ENCODE assay signal across 1 cellular context in the genomic region with DNA sequence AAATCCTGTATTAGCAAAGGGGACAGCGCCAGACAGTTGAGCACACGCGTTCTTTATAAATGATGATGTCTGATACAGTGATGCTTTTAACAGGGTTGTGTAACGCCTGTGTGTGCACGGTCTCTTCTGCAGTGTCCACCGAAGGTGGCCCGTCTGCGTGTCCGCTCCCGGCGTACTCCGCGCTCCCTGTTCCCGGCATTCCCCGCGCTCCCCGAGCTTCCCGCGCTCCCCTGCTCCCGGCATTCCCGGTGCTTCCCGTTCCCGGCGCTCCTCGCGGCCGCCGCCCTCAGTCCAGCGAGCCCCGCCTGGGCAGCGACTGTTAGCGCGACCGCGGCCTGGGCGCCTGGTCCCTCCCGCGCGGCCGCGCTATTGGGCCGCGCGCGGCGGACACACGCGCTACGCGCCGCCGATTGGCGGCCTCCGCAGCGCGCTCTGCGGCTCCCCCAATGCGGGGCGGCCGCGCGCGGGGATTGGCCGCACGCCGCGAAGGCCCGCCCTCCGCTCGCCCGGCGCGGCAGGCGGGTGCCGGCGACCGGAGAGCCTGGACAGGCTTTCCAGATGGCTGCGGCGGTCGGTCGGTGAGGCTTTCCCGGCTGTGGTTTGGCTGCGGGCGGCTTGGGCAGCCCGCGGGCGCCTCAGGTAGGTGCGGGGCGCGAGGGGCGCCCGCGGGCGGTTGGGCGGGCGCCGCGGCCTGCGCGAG.
TF ChIP-seq lines count a peak whose summit lies in the region.

A gene (plus strand): TSS at position 497 of the 700 bp plus-strand sequence. CDS start 5,723 bp downstream, outside the sequence.

TF ChIP-seq in HepG2, 621 proteins besides CTCF, POLR2A, EP300 and RAD21 (continued from another document and continues in another):
- TF ChIP-seq, protein P1, sequence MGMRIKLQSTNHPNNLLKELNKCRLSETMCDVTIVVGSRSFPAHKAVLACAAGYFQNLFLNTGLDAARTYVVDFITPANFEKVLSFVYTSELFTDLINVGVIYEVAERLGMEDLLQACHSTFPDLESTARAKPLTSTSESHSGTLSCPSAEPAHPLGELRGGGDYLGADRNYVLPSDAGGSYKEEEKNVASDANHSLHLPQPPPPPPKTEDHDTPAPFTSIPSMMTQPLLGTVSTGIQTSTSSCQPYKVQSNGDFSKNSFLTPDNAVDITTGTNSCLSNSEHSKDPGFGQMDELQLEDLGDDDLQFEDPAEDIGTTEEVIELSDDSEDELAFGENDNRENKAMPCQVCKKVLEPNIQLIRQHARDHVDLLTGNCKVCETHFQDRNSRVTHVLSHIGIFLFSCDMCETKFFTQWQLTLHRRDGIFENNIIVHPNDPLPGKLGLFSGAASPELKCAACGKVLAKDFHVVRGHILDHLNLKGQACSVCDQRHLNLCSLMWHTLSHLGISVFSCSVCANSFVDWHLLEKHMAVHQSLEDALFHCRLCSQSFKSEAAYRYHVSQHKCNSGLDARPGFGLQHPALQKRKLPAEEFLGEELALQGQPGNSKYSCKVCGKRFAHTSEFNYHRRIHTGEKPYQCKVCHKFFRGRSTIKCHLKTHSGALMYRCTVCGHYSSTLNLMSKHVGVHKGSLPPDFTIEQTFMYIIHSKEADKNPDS (CRISPR knock-in tag; IDR thresholded peaks at IDR 0.05) = no peak
- TF ChIP-seq ZNF205 (CRISPR knock-in tag; IDR thresholded peaks at IDR 0.05) (peak; percentile 81; the same call in 1 of the 2 replicates), EZH2 (conservative IDR thresholded peaks at IDR 0.05; ENCODE audit: low read depth, low read length) (no peak), ZFP36L2 (CRISPR knock-in tag; IDR thresholded peaks at IDR 0.05) (peak; percentile 60; the same call in 1 of the 2 replicates), ZNF354B (CRISPR knock-in tag; IDR thresholded peaks at IDR 0.05) (0 out of 2 replicates have a peak, but pooled peaks have one; percentile 25), SIN3A (IDR thresholded peaks at IDR 0.05; ENCODE audit: borderline replicate concordance, low read depth, low read length) (peak; percentile 57; the same call in 1 of the 2 replicates), ZNF746 (CRISPR knock-in tag; IDR thresholded peaks at IDR 0.05) (no peak), KDM6A (CRISPR knock-in tag; IDR thresholded peaks at IDR 0.05; ENCODE audit: low read depth) (no peak), ATAD3A (CRISPR knock-in tag; IDR thresholded peaks at IDR 0.05) (no peak), CAMTA2 (CRISPR knock-in tag; IDR thresholded peaks at IDR 0.05; ENCODE audit: borderline replicate concordance) (no peak; the same call in 1 of the 2 replicates), RFX5 (IDR thresholded peaks at IDR 0.05; ENCODE audit: low read depth, low read length) (no peak), GPN1 (CRISPR knock-in tag; IDR thresholded peaks at IDR 0.05; ENCODE audit: borderline replicate concordance) (no peak), IKZF4 (CRISPR knock-in tag; IDR thresholded peaks at IDR 0.05; ENCODE audit: borderline replicate concordance, low read depth, not compliant biosample characterization) (peak; percentile 85), ZNF292 (CRISPR knock-in tag; IDR thresholded peaks at IDR 0.05; ENCODE audit: borderline replicate concordance, low read depth) (no peak), EHMT2 (IDR thresholded peaks at IDR 0.05; ENCODE audit: borderline replicate concordance, low read depth, low read length) (no peak)
- TF ChIP-seq, protein P2, sequence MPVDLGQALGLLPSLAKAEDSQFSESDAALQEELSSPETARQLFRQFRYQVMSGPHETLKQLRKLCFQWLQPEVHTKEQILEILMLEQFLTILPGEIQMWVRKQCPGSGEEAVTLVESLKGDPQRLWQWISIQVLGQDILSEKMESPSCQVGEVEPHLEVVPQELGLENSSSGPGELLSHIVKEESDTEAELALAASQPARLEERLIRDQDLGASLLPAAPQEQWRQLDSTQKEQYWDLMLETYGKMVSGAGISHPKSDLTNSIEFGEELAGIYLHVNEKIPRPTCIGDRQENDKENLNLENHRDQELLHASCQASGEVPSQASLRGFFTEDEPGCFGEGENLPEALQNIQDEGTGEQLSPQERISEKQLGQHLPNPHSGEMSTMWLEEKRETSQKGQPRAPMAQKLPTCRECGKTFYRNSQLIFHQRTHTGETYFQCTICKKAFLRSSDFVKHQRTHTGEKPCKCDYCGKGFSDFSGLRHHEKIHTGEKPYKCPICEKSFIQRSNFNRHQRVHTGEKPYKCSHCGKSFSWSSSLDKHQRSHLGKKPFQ (CRISPR knock-in tag; IDR thresholded peaks at IDR 0.05; ENCODE audit: insufficient replicate concordance) = no peak
- TF ChIP-seq, protein P3, sequence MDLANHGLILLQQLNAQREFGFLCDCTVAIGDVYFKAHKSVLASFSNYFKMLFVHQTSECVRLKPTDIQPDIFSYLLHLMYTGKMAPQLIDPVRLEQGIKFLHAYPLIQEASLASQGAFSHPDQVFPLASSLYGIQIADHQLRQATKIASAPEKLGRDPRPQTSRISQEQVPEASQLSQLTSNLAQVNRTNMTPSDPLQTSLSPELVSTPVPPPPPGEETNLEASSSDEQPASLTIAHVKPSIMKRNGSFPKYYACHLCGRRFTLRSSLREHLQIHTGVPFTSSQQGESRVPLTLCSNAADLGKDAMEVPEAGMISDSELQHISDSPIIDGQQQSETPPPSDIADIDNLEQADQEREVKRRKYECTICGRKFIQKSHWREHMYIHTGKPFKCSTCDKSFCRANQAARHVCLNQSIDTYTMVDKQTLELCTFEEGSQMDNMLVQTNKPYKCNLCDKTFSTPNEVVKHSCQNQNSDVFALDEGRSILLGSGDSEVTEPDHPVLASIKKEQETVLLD (CRISPR knock-in tag; IDR thresholded peaks at IDR 0.05; ENCODE audit: low read depth) = peak; percentile 100
- TF ChIP-seq, protein P4, sequence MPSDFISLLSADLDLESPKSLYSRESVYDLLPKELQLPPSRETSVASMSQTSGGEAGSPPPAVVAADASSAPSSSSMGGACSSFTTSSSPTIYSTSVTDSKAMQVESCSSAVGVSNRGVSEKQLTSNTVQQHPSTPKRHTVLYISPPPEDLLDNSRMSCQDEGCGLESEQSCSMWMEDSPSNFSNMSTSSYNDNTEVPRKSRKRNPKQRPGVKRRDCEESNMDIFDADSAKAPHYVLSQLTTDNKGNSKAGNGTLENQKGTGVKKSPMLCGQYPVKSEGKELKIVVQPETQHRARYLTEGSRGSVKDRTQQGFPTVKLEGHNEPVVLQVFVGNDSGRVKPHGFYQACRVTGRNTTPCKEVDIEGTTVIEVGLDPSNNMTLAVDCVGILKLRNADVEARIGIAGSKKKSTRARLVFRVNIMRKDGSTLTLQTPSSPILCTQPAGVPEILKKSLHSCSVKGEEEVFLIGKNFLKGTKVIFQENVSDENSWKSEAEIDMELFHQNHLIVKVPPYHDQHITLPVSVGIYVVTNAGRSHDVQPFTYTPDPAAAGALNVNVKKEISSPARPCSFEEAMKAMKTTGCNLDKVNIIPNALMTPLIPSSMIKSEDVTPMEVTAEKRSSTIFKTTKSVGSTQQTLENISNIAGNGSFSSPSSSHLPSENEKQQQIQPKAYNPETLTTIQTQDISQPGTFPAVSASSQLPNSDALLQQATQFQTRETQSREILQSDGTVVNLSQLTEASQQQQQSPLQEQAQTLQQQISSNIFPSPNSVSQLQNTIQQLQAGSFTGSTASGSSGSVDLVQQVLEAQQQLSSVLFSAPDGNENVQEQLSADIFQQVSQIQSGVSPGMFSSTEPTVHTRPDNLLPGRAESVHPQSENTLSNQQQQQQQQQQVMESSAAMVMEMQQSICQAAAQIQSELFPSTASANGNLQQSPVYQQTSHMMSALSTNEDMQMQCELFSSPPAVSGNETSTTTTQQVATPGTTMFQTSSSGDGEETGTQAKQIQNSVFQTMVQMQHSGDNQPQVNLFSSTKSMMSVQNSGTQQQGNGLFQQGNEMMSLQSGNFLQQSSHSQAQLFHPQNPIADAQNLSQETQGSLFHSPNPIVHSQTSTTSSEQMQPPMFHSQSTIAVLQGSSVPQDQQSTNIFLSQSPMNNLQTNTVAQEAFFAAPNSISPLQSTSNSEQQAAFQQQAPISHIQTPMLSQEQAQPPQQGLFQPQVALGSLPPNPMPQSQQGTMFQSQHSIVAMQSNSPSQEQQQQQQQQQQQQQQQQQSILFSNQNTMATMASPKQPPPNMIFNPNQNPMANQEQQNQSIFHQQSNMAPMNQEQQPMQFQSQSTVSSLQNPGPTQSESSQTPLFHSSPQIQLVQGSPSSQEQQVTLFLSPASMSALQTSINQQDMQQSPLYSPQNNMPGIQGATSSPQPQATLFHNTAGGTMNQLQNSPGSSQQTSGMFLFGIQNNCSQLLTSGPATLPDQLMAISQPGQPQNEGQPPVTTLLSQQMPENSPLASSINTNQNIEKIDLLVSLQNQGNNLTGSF (CRISPR knock-in tag; IDR thresholded peaks at IDR 0.05) = peak; percentile 73; the same call in 1 of the 2 replicates
- TF ChIP-seq, protein P5, sequence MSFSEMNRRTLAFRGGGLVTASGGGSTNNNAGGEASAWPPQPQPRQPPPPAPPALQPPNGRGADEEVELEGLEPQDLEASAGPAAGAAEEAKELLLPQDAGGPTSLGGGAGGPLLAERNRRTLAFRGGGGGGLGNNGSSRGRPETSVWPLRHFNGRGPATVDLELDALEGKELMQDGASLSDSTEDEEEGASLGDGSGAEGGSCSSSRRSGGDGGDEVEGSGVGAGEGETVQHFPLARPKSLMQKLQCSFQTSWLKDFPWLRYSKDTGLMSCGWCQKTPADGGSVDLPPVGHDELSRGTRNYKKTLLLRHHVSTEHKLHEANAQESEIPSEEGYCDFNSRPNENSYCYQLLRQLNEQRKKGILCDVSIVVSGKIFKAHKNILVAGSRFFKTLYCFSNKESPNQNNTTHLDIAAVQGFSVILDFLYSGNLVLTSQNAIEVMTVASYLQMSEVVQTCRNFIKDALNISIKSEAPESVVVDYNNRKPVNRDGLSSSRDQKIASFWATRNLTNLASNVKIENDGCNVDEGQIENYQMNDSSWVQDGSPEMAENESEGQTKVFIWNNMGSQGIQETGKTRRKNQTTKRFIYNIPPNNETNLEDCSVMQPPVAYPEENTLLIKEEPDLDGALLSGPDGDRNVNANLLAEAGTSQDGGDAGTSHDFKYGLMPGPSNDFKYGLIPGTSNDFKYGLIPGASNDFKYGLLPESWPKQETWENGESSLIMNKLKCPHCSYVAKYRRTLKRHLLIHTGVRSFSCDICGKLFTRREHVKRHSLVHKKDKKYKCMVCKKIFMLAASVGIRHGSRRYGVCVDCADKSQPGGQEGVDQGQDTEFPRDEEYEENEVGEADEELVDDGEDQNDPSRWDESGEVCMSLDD (CRISPR knock-in tag; IDR thresholded peaks at IDR 0.05; ENCODE audit: borderline replicate concordance) = no peak
- TF ChIP-seq, protein P6, sequence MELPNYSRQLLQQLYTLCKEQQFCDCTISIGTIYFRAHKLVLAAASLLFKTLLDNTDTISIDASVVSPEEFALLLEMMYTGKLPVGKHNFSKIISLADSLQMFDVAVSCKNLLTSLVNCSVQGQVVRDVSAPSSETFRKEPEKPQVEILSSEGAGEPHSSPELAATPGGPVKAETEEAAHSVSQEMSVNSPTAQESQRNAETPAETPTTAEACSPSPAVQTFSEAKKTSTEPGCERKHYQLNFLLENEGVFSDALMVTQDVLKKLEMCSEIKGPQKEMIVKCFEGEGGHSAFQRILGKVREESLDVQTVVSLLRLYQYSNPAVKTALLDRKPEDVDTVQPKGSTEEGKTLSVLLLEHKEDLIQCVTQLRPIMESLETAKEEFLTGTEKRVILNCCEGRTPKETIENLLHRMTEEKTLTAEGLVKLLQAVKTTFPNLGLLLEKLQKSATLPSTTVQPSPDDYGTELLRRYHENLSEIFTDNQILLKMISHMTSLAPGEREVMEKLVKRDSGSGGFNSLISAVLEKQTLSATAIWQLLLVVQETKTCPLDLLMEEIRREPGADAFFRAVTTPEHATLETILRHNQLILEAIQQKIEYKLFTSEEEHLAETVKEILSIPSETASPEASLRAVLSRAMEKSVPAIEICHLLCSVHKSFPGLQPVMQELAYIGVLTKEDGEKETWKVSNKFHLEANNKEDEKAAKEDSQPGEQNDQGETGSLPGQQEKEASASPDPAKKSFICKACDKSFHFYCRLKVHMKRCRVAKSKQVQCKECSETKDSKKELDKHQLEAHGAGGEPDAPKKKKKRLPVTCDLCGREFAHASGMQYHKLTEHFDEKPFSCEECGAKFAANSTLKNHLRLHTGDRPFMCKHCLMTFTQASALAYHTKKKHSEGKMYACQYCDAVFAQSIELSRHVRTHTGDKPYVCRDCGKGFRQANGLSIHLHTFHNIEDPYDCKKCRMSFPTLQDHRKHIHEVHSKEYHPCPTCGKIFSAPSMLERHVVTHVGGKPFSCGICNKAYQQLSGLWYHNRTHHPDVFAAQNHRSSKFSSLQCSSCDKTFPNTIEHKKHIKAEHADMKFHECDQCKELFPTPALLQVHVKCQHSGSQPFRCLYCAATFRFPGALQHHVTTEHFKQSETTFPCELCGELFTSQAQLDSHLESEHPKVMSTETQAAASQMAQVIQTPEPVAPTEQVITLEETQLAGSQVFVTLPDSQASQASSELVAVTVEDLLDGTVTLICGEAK (IDR thresholded peaks at IDR 0.05) = no peak
- TF ChIP-seq, protein P6 (CRISPR knock-in tag; IDR thresholded peaks at IDR 0.05) = peak; percentile 97
